1 cellular context compared by ENCODE assay signal in genomic region chr1:63904826-63905225, GRCh38.
TF ChIP-seq lines count a peak whose summit lies in the region.

No MANE protein-coding gene starts in this region.

TF ChIP-seq in GM23338, 12 proteins besides CTCF, POLR2A, EP300 and RAD21 (continued from another document):
- TF ChIP-seq REST (IDR thresholded peaks at IDR 0.05; ENCODE audit: unreplicated experiment) (no peak), ZNF331 (CRISPR knock-in tag; IDR thresholded peaks at IDR 0.05; ENCODE audit: low read depth) (no peak), CREB1 (CRISPR knock-in tag; IDR thresholded peaks at IDR 0.05; ENCODE audit: low read depth) (no peak)
